In the genomic region with DNA sequence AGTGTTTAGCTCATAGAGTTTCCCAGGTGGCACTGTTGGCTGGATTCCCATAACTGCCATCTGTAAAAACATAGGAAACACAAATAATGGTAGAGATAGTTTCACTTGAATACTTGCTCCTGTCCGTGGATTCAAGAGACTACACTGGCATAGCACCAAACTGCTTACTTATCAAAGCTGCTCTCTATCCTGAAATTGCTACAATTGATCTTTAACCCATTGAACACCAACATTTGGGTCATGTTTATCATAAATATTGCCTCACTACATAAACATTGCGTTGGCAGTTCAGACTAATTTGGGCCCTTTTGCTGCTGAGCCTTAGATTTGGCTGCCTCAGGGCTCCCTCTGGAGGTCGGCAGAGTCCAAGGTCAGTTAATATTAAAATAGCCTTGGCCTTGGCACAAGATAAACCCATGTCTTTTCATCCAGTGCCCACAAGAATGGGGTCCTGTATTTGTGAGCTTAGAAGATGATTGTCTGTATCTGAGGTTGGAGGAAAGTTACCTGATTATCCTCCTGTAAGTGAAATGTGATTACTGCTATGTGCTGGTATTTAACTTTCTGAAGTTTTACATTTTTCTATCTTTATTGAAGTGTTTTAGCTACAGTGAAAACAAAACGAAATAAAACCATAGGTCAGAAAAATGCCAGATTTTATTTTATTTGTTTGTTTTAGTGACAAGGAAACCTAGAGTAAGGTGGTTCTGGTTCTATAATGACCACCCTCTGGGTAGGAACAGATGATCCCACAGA, we compare ENCODE assay signal across 8 cellular contexts. TPM values are rescaled to one million over a fixed set of nuclear protein-coding genes. Genes with fewer than 3 reads are reported as not detected.
DNase-seq lines count a peak whose midpoint lies in the region; ATAC-seq and TF ChIP-seq lines count a peak whose summit lies in the region.

No MANE protein-coding gene starts in this region.

- H3K9me3 Mint-ChIP-seq in chondrocyte (ENCODE audit: low read depth) (peaks cover under 1% of the 10 kb centered on the region), type B pancreatic cell (peaks cover 1% of the 10 kb centered on the region)

- DNase-seq in D341Med (ENCODE audit: low spot score) (peak; percentile 64), LNCaP clone FGC (ENCODE audit: low read depth) (peak; percentile 75), Peyer's patch (peak in 1 of 3 donors; percentile 55), chondrocyte (ENCODE audit: low spot score) (no peak), type B pancreatic cell (ENCODE audit: extremely low spot score, unreplicated experiment) (no peak), kidney glomerular epithelial cell (lab: John Stamatoyannopoulos, UW) (no peak)

- peak; percentile 63 for ATAC-seq in GM19463 (IDR thresholded peaks at IDR 0.05; ENCODE audit: unreplicated experiment)

- WGBS in liver, result 9% methylated on average over 4 of the region's 4 CpGs

- H3K27me3 Mint-ChIP-seq in chondrocyte (ENCODE audit: low read depth) (peaks cover 9% of the 10 kb centered on the region), type B pancreatic cell (peaks cover 1% of the 10 kb centered on the region)

- H3K27ac Mint-ChIP-seq in chondrocyte (ENCODE audit: unreplicated experiment) (no peak overlapping the region), type B pancreatic cell (no peak overlapping the region)

- no peak for TF ChIP-seq POLR2A in Peyer's patch (IDR thresholded peaks at IDR 0.05)

- no peaks in the 10 kb centered on the region for H3K27me3 ChIP-seq in Peyer's patch
- H3K27me3 ChIP-seq in liver (ENCODE audit: control insufficient read depth in 4 of 4, insufficient read depth in 4 of 4, low read length in 3 of 4), result no peaks in the 10 kb centered on the region

- TF ChIP-seq RAD21 in liver (IDR thresholded peaks at IDR 0.05), result peak; percentile 95 to 99

- peaks cover 26% of the 10 kb centered on the region for H3K4me1 Mint-ChIP-seq in chondrocyte (ENCODE audit: low read depth)
- H3K4me1 Mint-ChIP-seq in type B pancreatic cell (ENCODE audit: unreplicated experiment), result peaks cover 19% of the 10 kb centered on the region

- no peaks in the 10 kb centered on the region for H3K4me1 ChIP-seq in Peyer's patch
- H3K4me1 ChIP-seq in liver (ENCODE audit: control insufficient read depth in 4 of 4, insufficient read depth in 4 of 4, low read length in 3 of 4), result peaks cover 10 to 43% (median 22%) of the 10 kb centered on the region in 4 donors

- H3K4me3 ChIP-seq in LNCaP clone FGC (ENCODE audit: low read depth, low read length), result no peak overlapping the region
- H3K4me3 ChIP-seq in Peyer's patch, result no peak overlapping the region
- H3K4me3 ChIP-seq in liver (ENCODE audit: low read depth in 1 of 3, low read length in 3 of 3), result no peak overlapping the region

- H3K36me3 ChIP-seq in Peyer's patch, result no peaks in the 10 kb centered on the region
- no peaks in the 10 kb centered on the region for H3K36me3 ChIP-seq in liver (ENCODE audit: control insufficient read depth in 4 of 4, insufficient read depth in 3 of 4, low read depth in 1 of 4, low read length in 3 of 4)

- peak overlapping the region; percentile 24 to 31 for H3K9ac ChIP-seq in liver (ENCODE audit: low read depth in 1 of 2, low read length in 2 of 2)

- H3K27ac ChIP-seq in Peyer's patch, result no peak overlapping the region
- peak overlapping the region; percentile 60 to 77 for H3K27ac ChIP-seq in liver (ENCODE audit: low read depth in 1 of 2, low read length in 2 of 2)

- H3K4me3 Mint-ChIP-seq in chondrocyte (ENCODE audit: unreplicated experiment) (no peak overlapping the region), type B pancreatic cell (no peak overlapping the region)

- H3K9me3 ChIP-seq in Peyer's patch (no peaks in the 10 kb centered on the region), liver (ENCODE audit: control insufficient read depth in 4 of 4, low read length in 3 of 4) (no peaks in the 10 kb centered on the region)

- H3K36me3 Mint-ChIP-seq in chondrocyte (ENCODE audit: low read depth) (peaks cover under 1% of the 10 kb centered on the region), type B pancreatic cell (no peaks in the 10 kb centered on the region)

- TF ChIP-seq CTCF in LNCaP clone FGC (IDR thresholded peaks at IDR 0.05; ENCODE audit: control insufficient read depth, extremely low read depth, insufficient read depth) (peak; percentile 90), Peyer's patch (IDR thresholded peaks at IDR 0.05) (peak in 4 of 6 experiments; percentile 34 to 56 (median 53)), chondrocyte (IDR thresholded peaks at IDR 0.05) (peak; percentile 97), liver (IDR thresholded peaks at IDR 0.05; ENCODE audit: low read depth, low read length, missing input control) (peak; percentile 70), type B pancreatic cell (conservative IDR thresholded peaks at IDR 0.05) (peak; percentile 72)

TF ChIP-seq in liver, 16 proteins besides CTCF, POLR2A, EP300 and RAD21:
- TF ChIP-seq, protein P1, sequence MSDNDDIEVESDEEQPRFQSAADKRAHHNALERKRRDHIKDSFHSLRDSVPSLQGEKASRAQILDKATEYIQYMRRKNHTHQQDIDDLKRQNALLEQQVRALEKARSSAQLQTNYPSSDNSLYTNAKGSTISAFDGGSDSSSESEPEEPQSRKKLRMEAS (IDR thresholded peaks at IDR 0.05), result peak; percentile 92
- TF ChIP-seq NR2F2 (IDR thresholded peaks at IDR 0.05) (peak; percentile 93), FOXA2 (IDR thresholded peaks at IDR 0.05) (peak; percentile 97), FOXA1 (IDR thresholded peaks at IDR 0.05) (peak; percentile 97), HNF4G (IDR thresholded peaks at IDR 0.05) (peak; percentile 88), TAF1 (conservative IDR thresholded peaks at IDR 0.05) (peak; percentile 45), SP1 (IDR thresholded peaks at IDR 0.05) (peak; percentile 94), RXRA (IDR thresholded peaks at IDR 0.05) (peak; percentile 98 to 99), HNF4A (conservative IDR thresholded peaks at IDR 0.05) (peak; percentile 95 to 96), JUND (IDR thresholded peaks at IDR 0.05) (peak; percentile 96), YY1 (IDR thresholded peaks at IDR 0.05) (peak; percentile 84), EGR1 (IDR thresholded peaks at IDR 0.05; ENCODE audit: low read depth in 2 of 2) (peak; percentile 33 to 84), GABPA (IDR thresholded peaks at IDR 0.05 in 1 of 2, conservative IDR thresholded peaks at IDR 0.05 in 1 of 2) (peak in 1 of 2 donors; percentile 63)
- TF ChIP-seq, protein P2, sequence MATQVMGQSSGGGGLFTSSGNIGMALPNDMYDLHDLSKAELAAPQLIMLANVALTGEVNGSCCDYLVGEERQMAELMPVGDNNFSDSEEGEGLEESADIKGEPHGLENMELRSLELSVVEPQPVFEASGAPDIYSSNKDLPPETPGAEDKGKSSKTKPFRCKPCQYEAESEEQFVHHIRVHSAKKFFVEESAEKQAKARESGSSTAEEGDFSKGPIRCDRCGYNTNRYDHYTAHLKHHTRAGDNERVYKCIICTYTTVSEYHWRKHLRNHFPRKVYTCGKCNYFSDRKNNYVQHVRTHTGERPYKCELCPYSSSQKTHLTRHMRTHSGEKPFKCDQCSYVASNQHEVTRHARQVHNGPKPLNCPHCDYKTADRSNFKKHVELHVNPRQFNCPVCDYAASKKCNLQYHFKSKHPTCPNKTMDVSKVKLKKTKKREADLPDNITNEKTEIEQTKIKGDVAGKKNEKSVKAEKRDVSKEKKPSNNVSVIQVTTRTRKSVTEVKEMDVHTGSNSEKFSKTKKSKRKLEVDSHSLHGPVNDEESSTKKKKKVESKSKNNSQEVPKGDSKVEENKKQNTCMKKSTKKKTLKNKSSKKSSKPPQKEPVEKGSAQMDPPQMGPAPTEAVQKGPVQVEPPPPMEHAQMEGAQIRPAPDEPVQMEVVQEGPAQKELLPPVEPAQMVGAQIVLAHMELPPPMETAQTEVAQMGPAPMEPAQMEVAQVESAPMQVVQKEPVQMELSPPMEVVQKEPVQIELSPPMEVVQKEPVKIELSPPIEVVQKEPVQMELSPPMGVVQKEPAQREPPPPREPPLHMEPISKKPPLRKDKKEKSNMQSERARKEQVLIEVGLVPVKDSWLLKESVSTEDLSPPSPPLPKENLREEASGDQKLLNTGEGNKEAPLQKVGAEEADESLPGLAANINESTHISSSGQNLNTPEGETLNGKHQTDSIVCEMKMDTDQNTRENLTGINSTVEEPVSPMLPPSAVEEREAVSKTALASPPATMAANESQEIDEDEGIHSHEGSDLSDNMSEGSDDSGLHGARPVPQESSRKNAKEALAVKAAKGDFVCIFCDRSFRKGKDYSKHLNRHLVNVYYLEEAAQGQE (IDR thresholded peaks at IDR 0.05), result peak; percentile 90
- TF ChIP-seq, protein P3, sequence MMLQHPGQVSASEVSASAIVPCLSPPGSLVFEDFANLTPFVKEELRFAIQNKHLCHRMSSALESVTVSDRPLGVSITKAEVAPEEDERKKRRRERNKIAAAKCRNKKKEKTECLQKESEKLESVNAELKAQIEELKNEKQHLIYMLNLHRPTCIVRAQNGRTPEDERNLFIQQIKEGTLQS (IDR thresholded peaks at IDR 0.05), result peak; percentile 94
- TF ChIP-seq, protein P4, sequence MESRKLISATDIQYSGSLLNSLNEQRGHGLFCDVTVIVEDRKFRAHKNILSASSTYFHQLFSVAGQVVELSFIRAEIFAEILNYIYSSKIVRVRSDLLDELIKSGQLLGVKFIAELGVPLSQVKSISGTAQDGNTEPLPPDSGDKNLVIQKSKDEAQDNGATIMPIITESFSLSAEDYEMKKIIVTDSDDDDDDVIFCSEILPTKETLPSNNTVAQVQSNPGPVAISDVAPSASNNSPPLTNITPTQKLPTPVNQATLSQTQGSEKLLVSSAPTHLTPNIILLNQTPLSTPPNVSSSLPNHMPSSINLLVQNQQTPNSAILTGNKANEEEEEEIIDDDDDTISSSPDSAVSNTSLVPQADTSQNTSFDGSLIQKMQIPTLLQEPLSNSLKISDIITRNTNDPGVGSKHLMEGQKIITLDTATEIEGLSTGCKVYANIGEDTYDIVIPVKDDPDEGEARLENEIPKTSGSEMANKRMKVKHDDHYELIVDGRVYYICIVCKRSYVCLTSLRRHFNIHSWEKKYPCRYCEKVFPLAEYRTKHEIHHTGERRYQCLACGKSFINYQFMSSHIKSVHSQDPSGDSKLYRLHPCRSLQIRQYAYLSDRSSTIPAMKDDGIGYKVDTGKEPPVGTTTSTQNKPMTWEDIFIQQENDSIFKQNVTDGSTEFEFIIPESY (IDR thresholded peaks at IDR 0.05), result peak; percentile 94

RNA-seq across cellular contexts. Expression of a gene that starts 4.0 kb away (rescaled TPM):
- total RNA-seq in Peyer's patch (under 1 TPM in 1 of 4 donors, not detected in 3; 0.54 TPM), chondrocyte (1.2 to 5.0 TPM (median 1.2 TPM) in 3 replicates), liver (1 to 10 TPM in 1 of 2 donors, under 1 TPM in 1; 0.33 to 9.2 TPM), type B pancreatic cell (ENCODE audit: low replicate concordance) (0.53 TPM in 1 of 2 replicates, not detected in the other)
- 1 to 10 TPM in 1 of 2 donors, under 1 TPM in 1; 0.42 to 3.7 TPM for polyA plus RNA-seq in liver

Comparison
In these comparisons a context has a peak if more than half of its experiments do, and no peak if none do; other contexts are left out.
1. DNase-seq: peak in D341Med (single experiment) and LNCaP clone FGC (single experiment); none in chondrocyte (single experiment), type B pancreatic cell (single experiment) and kidney glomerular epithelial cell (single experiment).
2. H3K27ac ChIP-seq: peak in liver (2 of 2); none in Peyer's patch (0 of 4).
3. Peak in every context shown above with its lines, with median percentiles within 50 percentile points of each other: CTCF ChIP-seq.